ENCODE assay signal across 2 cellular contexts in genomic region chr12:131761638-131762037, GRCh38.
TF ChIP-seq lines count a peak whose summit lies in the region.

No MANE protein-coding gene starts in this region.

TF ChIP-seq in HepG2, 621 proteins besides CTCF, POLR2A, EP300 and RAD21:
- TF ChIP-seq ZNF512B (CRISPR knock-in tag; IDR thresholded peaks at IDR 0.05; ENCODE audit: borderline replicate concordance): no peak
- peak; percentile 85 for TF ChIP-seq ZNF629 (CRISPR knock-in tag; conservative IDR thresholded peaks at IDR 0.05)
TF ChIP-seq in HepG2: peak in this region for 1.

TF ChIP-seq in K562, 482 proteins besides CTCF, POLR2A, EP300 and RAD21:
- TF ChIP-seq RBM25 (IDR thresholded peaks at IDR 0.05; ENCODE audit: low read depth, low read length, severe bottlenecking): peak; percentile 74
- TF ChIP-seq ADNP (tag; IDR thresholded peaks at IDR 0.05): peak; percentile 84
- TF ChIP-seq BCOR (IDR thresholded peaks at IDR 0.05): peak; percentile 54; the same call in 1 of the 2 replicates
- no peak for TF ChIP-seq ZKSCAN8 (CRISPR knock-in tag; IDR thresholded peaks at IDR 0.05)
